In the genomic region with DNA sequence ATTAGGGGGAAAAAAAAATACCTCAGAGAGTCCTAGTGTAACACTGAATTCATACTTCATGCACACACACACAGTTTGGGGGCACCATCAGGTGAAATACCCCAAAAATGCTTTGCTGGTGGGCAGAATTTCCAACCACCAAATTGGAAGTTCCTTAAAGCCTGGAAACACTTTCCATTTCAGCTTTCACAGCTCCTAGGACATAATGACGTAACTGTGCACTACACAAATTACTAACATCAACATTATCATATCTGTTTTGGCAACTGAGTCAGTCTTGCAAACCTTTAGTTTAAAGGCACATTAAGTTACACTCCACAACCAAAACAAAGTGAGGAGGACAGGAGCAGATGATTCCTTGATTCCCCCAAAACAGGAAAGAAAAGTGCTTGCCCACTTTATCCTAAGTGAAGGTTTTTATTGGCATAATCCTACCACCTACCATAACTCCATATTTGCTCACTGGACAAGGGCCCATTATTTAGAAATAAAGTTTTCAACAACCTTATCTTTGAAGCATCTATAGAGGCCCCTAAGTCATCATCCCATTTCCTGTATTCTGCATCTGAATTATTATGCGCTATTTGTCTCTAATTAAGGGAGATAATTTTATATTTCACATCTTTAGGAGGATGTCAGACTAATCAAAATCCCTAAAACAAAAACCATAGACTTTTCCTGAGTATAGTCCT, we compare ENCODE assay signal across 21 cellular contexts. TPM values are rescaled to one million over a fixed set of nuclear protein-coding genes. Genes with fewer than 3 reads are reported as not detected.
DNase-seq lines count a peak whose midpoint lies in the region; ATAC-seq and TF ChIP-seq lines count a peak whose summit lies in the region.
"Had no signal": no experiment of that assay in that cellular context is flagged by ENCODE, and none has a peak within 500 bp of the region (broad histone marks: within the 10 kb centered on the region; RNA-seq: fewer than 3 reads in every experiment).

No MANE protein-coding gene starts in this region.

- peaks cover 86% of the 10 kb centered on the region for H3K4me1 Mint-ChIP-seq in CD4-positive, alpha-beta T cell (ENCODE audit: low read depth)
- H3K4me1 Mint-ChIP-seq in activated naive CD8-positive, alpha-beta T cell treated with anti-CD3 and anti-CD28 coated beads for 36 hours, result peaks cover 46% of the 10 kb centered on the region
- H3K4me1 Mint-ChIP-seq in naive thymus-derived CD4-positive, alpha-beta T cell, result peaks cover 46 to 73% (median 63%) of the 10 kb centered on the region in 7 donors
- peaks cover 44 to 53% of the 10 kb centered on the region in 2 donors for H3K4me1 Mint-ChIP-seq in natural killer cell treated with Interleukin-12 subunit alpha and Interleukin-12 subunit beta and Interleukin-15 and Interleukin-18, amount 100 ng/mL, for 72 hours (ENCODE audit: low read depth in 2 of 2)

- peak overlapping the region; percentile 97 for H3K27ac Mint-ChIP-seq in CD4-positive, alpha-beta T cell
- H3K27ac Mint-ChIP-seq in activated naive CD8-positive, alpha-beta T cell treated with anti-CD3 and anti-CD28 coated beads for 36 hours, result peak overlapping the region; percentile 36
- peak overlapping the region in 5 of 9 donors; percentile 11 to 82 (median 51) for H3K27ac Mint-ChIP-seq in naive thymus-derived CD4-positive, alpha-beta T cell
- no peak overlapping the region for H3K27ac Mint-ChIP-seq in natural killer cell treated with Interleukin-12 subunit alpha and Interleukin-12 subunit beta and Interleukin-15 and Interleukin-18, amount 100 ng/mL, for 72 hours
- H3K27ac Mint-ChIP-seq: activated T-cell treated with anti-CD3 and anti-CD28 coated beads, Interleukin-2, amount 50 U/mL, for 72 hours; WTC11 had no signal

- no peaks in the 10 kb centered on the region for H3K9me3 ChIP-seq in CD4-positive, alpha-beta T cell (ENCODE audit: control insufficient read depth, low read length)
- no peaks in the 10 kb centered on the region for H3K9me3 ChIP-seq in HEK293 (ENCODE audit: control insufficient read depth, insufficient read depth, low read depth, low read length)
- no peaks in the 10 kb centered on the region for H3K9me3 ChIP-seq in naive thymus-derived CD4-positive, alpha-beta T cell (ENCODE audit: control insufficient read depth in 2 of 3, low read length in 3 of 3)
- H3K9me3 ChIP-seq: body of pancreas, colonic mucosa, HAP-1, SJCRH30, thoracic aorta had no signal

- H3K36me3 ChIP-seq in HEK293 (ENCODE audit: control insufficient read depth in 2 of 2, insufficient read depth in 1 of 2, low read length in 2 of 2), result no peaks in the 10 kb centered on the region
- H3K36me3 ChIP-seq in naive thymus-derived CD4-positive, alpha-beta T cell (ENCODE audit: control insufficient read depth in 2 of 3, insufficient read depth in 3 of 3, low read length in 3 of 3), result no peaks in the 10 kb centered on the region
- H3K36me3 ChIP-seq: colonic mucosa, HAP-1, SJCRH30, thoracic aorta had no signal

- CTCF ChIA-PET in CD4-positive, alpha-beta T cell (lab: Charles Lee), result no interaction called here
- CTCF ChIA-PET in HEK293 (lab: Yijun Ruan, JAX), result interaction anchor here (1.8 kb wide), 1 partner anchor 82 kb away, joined by 7 read pairs; no protein-coding TSS in a partner anchor
- CTCF ChIA-PET in naive thymus-derived CD4-positive, alpha-beta T cell (lab: Charles Lee), result no interaction called here

- no peak overlapping the region for H3K4me3 ChIP-seq in HEK293 (ENCODE audit: low read depth, low read length)
- H3K4me3 ChIP-seq in naive thymus-derived CD4-positive, alpha-beta T cell (ENCODE audit: low read length), result no peak overlapping the region
- H3K4me3 ChIP-seq: body of pancreas, colonic mucosa, HAP-1, PC-9, SJCRH30, thoracic aorta had no signal

- peaks cover 11% of the 10 kb centered on the region for H3K36me3 Mint-ChIP-seq in CD4-positive, alpha-beta T cell (ENCODE audit: low read depth)
- H3K36me3 Mint-ChIP-seq in activated naive CD8-positive, alpha-beta T cell treated with anti-CD3 and anti-CD28 coated beads for 36 hours, result peaks cover 5% of the 10 kb centered on the region
- peaks cover 0 to 9% (median 0%) of the 10 kb centered on the region in 5 donors for H3K36me3 Mint-ChIP-seq in naive thymus-derived CD4-positive, alpha-beta T cell
- no peaks in the 10 kb centered on the region for H3K36me3 Mint-ChIP-seq in natural killer cell treated with Interleukin-12 subunit alpha and Interleukin-12 subunit beta and Interleukin-15 and Interleukin-18, amount 100 ng/mL, for 72 hours
- H3K36me3 Mint-ChIP-seq: WTC11 had no signal

- peak overlapping the region; percentile 59 for H3K4me3 Mint-ChIP-seq in CD4-positive, alpha-beta T cell
- H3K4me3 Mint-ChIP-seq in activated naive CD8-positive, alpha-beta T cell treated with anti-CD3 and anti-CD28 coated beads for 36 hours, result no peak overlapping the region
- no peak overlapping the region for H3K4me3 Mint-ChIP-seq in naive thymus-derived CD4-positive, alpha-beta T cell
- H3K4me3 Mint-ChIP-seq in natural killer cell treated with Interleukin-12 subunit alpha and Interleukin-12 subunit beta and Interleukin-15 and Interleukin-18, amount 100 ng/mL, for 72 hours, result no peak overlapping the region
- H3K4me3 Mint-ChIP-seq: WTC11 had no signal

- no peaks in the 10 kb centered on the region for H3K27me3 ChIP-seq in CD4-positive, alpha-beta T cell (ENCODE audit: control insufficient read depth, insufficient read depth, low read length)
- H3K27me3 ChIP-seq in naive thymus-derived CD4-positive, alpha-beta T cell (ENCODE audit: control insufficient read depth in 2 of 2, insufficient read depth in 2 of 2, low read length in 2 of 2), result no peaks in the 10 kb centered on the region
- H3K27me3 ChIP-seq: body of pancreas, colonic mucosa, SJCRH30 had no signal

- POLR2A ChIA-PET in CD4-positive, alpha-beta T cell (lab: Charles Lee), result interaction anchor here (0.7 kb wide), 1 partner anchor 194 kb away, joined by 3 read pairs; no protein-coding TSS in a partner anchor
- POLR2A ChIA-PET in HEK293 (lab: Yijun Ruan, JAX), result no interaction called here
- POLR2A ChIA-PET in naive thymus-derived CD4-positive, alpha-beta T cell (lab: Charles Lee), result no interaction called here

- H3K4me1 ChIP-seq in HEK293 (ENCODE audit: control insufficient read depth, insufficient read depth, low read length), result peaks cover 12% of the 10 kb centered on the region
- H3K4me1 ChIP-seq in naive thymus-derived CD4-positive, alpha-beta T cell (ENCODE audit: control insufficient read depth in 2 of 2, insufficient read depth in 2 of 2, low read length in 2 of 2), result peaks cover 36 to 37% of the 10 kb centered on the region in 2 donors
- H3K4me1 ChIP-seq: SJCRH30 had no signal

- intact Hi-C loops in CD4-positive, alpha-beta T cell (cut with DNase I, micrococcal nuclease), result loop anchor here in 1 of 2 experiments (5.0 kb wide), 1 partner anchor 328 kb away; no protein-coding TSS in a partner anchor
- intact Hi-C loops in naive thymus-derived CD4-positive, alpha-beta T cell (cut with micrococcal nuclease), result no loop called here

- no peak for DNase-seq in CD4-positive, alpha-beta T cell
- DNase-seq in activated naive CD8-positive, alpha-beta T cell treated with anti-CD3 and anti-CD28 coated beads for 36 hours, result no peak
- no peak for DNase-seq in naive thymus-derived CD4-positive, alpha-beta T cell
- no peak for DNase-seq in NCI-H1048 (lab: John Stamatoyannopoulos, UW)
- no peak for DNase-seq in NOMO-1 treated with dmso at 0.1 percent for 144 hours (lab: John Stamatoyannopoulos, UW; ENCODE audit: unreplicated experiment)
- no peak for DNase-seq in natural killer cell treated with Interleukin-12 subunit alpha and Interleukin-12 subunit beta and Interleukin-15 and Interleukin-18, amount 100 ng/mL, for 72 hours (ENCODE audit: low spot score)
- DNase-seq: activated CD8-positive, alpha-beta memory T cell treated with anti-CD3 and anti-CD28 coated beads for 24 hours; activated T-cell treated with anti-CD3 and anti-CD28 coated beads, Interleukin-2, amount 50 U/mL, for 72 hours; colonic mucosa; COR-L47; hypothalamus; islet precursor cell; NCI-H1930; NCI-H345; PC-9; SJCRH30 had no signal

- TF ChIP-seq CTCF in CD4-positive, alpha-beta T cell (IDR thresholded peaks at IDR 0.05), result no peak
- no peak for TF ChIP-seq CTCF in HEK293 (tag by site-specific recombination; IDR thresholded peaks at IDR 0.05)

- no peak overlapping the region for H3K27ac ChIP-seq in CD4-positive, alpha-beta T cell (ENCODE audit: low read depth, low read length)
- no peak overlapping the region for H3K27ac ChIP-seq in HEK293 (ENCODE audit: extremely low read depth, low read depth, low read length)
- H3K27ac ChIP-seq in naive thymus-derived CD4-positive, alpha-beta T cell (ENCODE audit: low read depth, low read length), result no peak overlapping the region
- H3K27ac ChIP-seq: colonic mucosa, PC-9, SJCRH30, thoracic aorta had no signal

- no peak for ATAC-seq in CD4-positive, alpha-beta T cell (ENCODE audit: poor library complexity)
- ATAC-seq in naive thymus-derived CD4-positive, alpha-beta T cell, result no peak
- ATAC-seq in natural killer cell treated with Interleukin-12 subunit alpha and Interleukin-12 subunit beta and Interleukin-15 and Interleukin-18, amount 100 ng/mL, for 72 hours, result no peak
- ATAC-seq: activated T-cell treated with anti-CD3 and anti-CD28 coated beads, Interleukin-2, amount 50 U/mL, for 72 hours; body of pancreas; WTC11 had no signal

- H3K27me3 Mint-ChIP-seq in CD4-positive, alpha-beta T cell, result no peaks in the 10 kb centered on the region
- H3K27me3 Mint-ChIP-seq in activated naive CD8-positive, alpha-beta T cell treated with anti-CD3 and anti-CD28 coated beads for 36 hours, result peaks cover 9% of the 10 kb centered on the region
- no peaks in the 10 kb centered on the region for H3K27me3 Mint-ChIP-seq in naive thymus-derived CD4-positive, alpha-beta T cell
- H3K27me3 Mint-ChIP-seq in natural killer cell treated with Interleukin-12 subunit alpha and Interleukin-12 subunit beta and Interleukin-15 and Interleukin-18, amount 100 ng/mL, for 72 hours, result peaks cover 12 to 33% of the 10 kb centered on the region in 2 donors

- no peaks in the 10 kb centered on the region for H3K9me3 Mint-ChIP-seq in CD4-positive, alpha-beta T cell
- H3K9me3 Mint-ChIP-seq in activated naive CD8-positive, alpha-beta T cell treated with anti-CD3 and anti-CD28 coated beads for 36 hours, result no peaks in the 10 kb centered on the region
- no peaks in the 10 kb centered on the region for H3K9me3 Mint-ChIP-seq in naive thymus-derived CD4-positive, alpha-beta T cell
- no peaks in the 10 kb centered on the region for H3K9me3 Mint-ChIP-seq in natural killer cell treated with Interleukin-12 subunit alpha and Interleukin-12 subunit beta and Interleukin-15 and Interleukin-18, amount 100 ng/mL, for 72 hours
- H3K9me3 Mint-ChIP-seq: activated T-cell treated with anti-CD3 and anti-CD28 coated beads, Interleukin-2, amount 50 U/mL, for 72 hours; WTC11 had no signal

TF ChIP-seq in HEK293, 187 proteins besides CTCF, POLR2A, EP300 and RAD21 (continues in another document):
- TF ChIP-seq ZNF214 (tag by site-specific recombination; IDR thresholded peaks at IDR 0.05; ENCODE audit: borderline replicate concordance), result no peak

RNA-seq across cellular contexts. Expression of a gene that starts 3.4 kb away (rescaled TPM):
- 10 to 100 TPM; 17.2 to 18.5 TPM for total RNA-seq in CD4-positive, alpha-beta T cell
- total RNA-seq in activated naive CD8-positive, alpha-beta T cell treated with anti-CD3 and anti-CD28 coated beads for 36 hours, result 1 to 10 TPM; 4.5 to 5.1 TPM
- total RNA-seq in naive thymus-derived CD4-positive, alpha-beta T cell, result 10 to 100 TPM in 3 of 5 experiments, 1 to 10 TPM in 2; 6.2 to 24.7 (median 10.0) TPM
- polyA plus RNA-seq in naive thymus-derived CD4-positive, alpha-beta T cell, result 1 to 10 TPM in 1 of 2 donors, under 1 TPM in 1; 0.84 to 1.0 TPM
- total RNA-seq in natural killer cell treated with Interleukin-12 subunit alpha and Interleukin-12 subunit beta and Interleukin-15 and Interleukin-18, amount 100 ng/mL, for 72 hours, result 1 to 10 TPM; 1.9 to 4.7 TPM

Comparison
In these comparisons a context has a peak if more than half of its experiments do, and no peak if none do; other contexts are left out.
1. H3K27ac Mint-ChIP-seq: peak in CD4-positive, alpha-beta T cell (single experiment), activated naive CD8-positive, alpha-beta T cell treated with anti-CD3 and anti-CD28 coated beads for 36 hours (single experiment) and naive thymus-derived CD4-positive, alpha-beta T cell (5 of 9); none in natural killer cell treated with Interleukin-12 subunit alpha and Interleukin-12 subunit beta and Interleukin-15 and Interleukin-18, amount 100 ng/mL, for 72 hours (0 of 2).